ENCODE assay signal across 25 cellular contexts in the genomic region with DNA sequence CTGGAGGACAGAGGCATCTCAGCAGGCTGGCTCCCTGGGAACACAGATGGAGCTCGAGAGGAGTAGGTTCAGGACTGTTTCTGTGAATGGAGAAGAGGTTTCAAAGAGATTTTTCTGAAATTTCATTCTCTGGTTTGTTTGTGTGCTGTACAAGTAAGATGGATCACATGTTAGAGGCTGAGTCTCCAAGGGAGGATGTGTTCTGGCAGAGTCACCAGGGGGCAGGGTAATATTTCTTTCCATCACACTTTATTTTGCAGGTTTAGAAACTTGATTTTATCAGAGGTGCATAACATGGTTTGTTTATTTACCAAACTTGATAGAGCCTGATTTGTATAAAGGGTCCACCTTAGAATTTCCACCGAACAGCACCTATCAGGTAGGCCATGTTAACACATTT.
"Had no signal": no experiment of that assay in that cellular context is flagged by ENCODE, and none has a peak within 500 bp of the region (broad histone marks: within the 10 kb centered on the region; RNA-seq: fewer than 3 reads in every experiment).

No MANE protein-coding gene starts in this region.

- H3K4me1 Mint-ChIP-seq: activated CD4-positive, alpha-beta T cell treated with anti-CD3 and anti-CD28 coated beads, Interleukin-2, amount 10 ng/mL, durations not matched to agents 7 days and 5 days; activated CD8-positive, alpha-beta memory T cell treated with anti-CD3 and anti-CD28 coated beads, Interleukin-2, amount 10 ng/mL, durations not matched to agents 7 days and 5 days; activated naive CD8-positive, alpha-beta T cell treated with anti-CD3 and anti-CD28 coated beads, Interleukin-2, amount 50 U/mL, for 24 hours; nephron; stimulated activated effector memory CD8-positive, alpha-beta T cell treated with anti-CD3 and anti-CD28 coated beads, Interleukin-12 subunit alpha, Interleukin-12 subunit beta, amount 100 ng/mL, for 72 hours had no signal

- H3K9me3 ChIP-seq: body of pancreas, esophagus muscularis mucosa, gastroesophageal sphincter, right lobe of liver, stomach, suprapubic skin, vagina had no signal

- DNase-seq: activated CD4-positive, alpha-beta T cell treated with anti-CD3 and anti-CD28 coated beads, Interleukin-2, amount 10 ng/mL, durations not matched to agents 7 days and 5 days; activated CD8-positive, alpha-beta memory T cell treated with anti-CD3 and anti-CD28 coated beads, Interleukin-2, amount 10 ng/mL, durations not matched to agents 7 days and 5 days; activated CD8-positive, alpha-beta T cell treated with anti-CD3 and anti-CD28 coated beads for 36 hours; activated effector memory CD4-positive, alpha-beta T cell treated with anti-CD3 and anti-CD28 coated beads, Interleukin-2, amount 50 U/mL, for 16 hours; activated naive CD4-positive, alpha-beta T cell treated with anti-CD3 and anti-CD28 coated beads, Interleukin-2, amount 50 U/mL, for 16 hours; activated naive CD8-positive, alpha-beta T cell treated with anti-CD3 and anti-CD28 coated beads, Interleukin-2, amount 50 U/mL, for 24 hours; activated T-cell treated with anti-CD3 and anti-CD28 coated beads for 4 hours; body of pancreas; caudate nucleus; effector memory CD4-positive, alpha-beta T cell; head of caudate nucleus; hypothalamus; right lobe of liver; stimulated activated CD4-positive, alpha-beta T cell treated with anti-CD3 and anti-CD28 coated beads, Interleukin-1b, Interleukin-23, amount 100 ng/mL, for 48 hours; stomach; trophoblast cell had no signal

- H3K4me3 ChIP-seq: body of pancreas, esophagus muscularis mucosa, gastroesophageal sphincter, right lobe of liver, skin epidermis, stomach, suprapubic skin, vagina had no signal

- FAIRE-seq: colon had no signal

- H3K9me3 Mint-ChIP-seq: activated CD8-positive, alpha-beta T cell treated with anti-CD3 and anti-CD28 coated beads for 36 hours; activated naive CD8-positive, alpha-beta T cell treated with anti-CD3 and anti-CD28 coated beads, Interleukin-2, amount 50 U/mL, for 24 hours; stimulated activated effector memory CD8-positive, alpha-beta T cell treated with anti-CD3 and anti-CD28 coated beads, Interleukin-12 subunit alpha, Interleukin-12 subunit beta, amount 100 ng/mL, for 72 hours had no signal

- H3K4me3 Mint-ChIP-seq: activated CD4-positive, alpha-beta T cell treated with anti-CD3 and anti-CD28 coated beads, Interleukin-2, amount 10 ng/mL, durations not matched to agents 7 days and 5 days; activated CD8-positive, alpha-beta memory T cell treated with anti-CD3 and anti-CD28 coated beads, Interleukin-2, amount 10 ng/mL, durations not matched to agents 7 days and 5 days; activated CD8-positive, alpha-beta T cell treated with anti-CD3 and anti-CD28 coated beads for 36 hours; activated naive CD8-positive, alpha-beta T cell treated with anti-CD3 and anti-CD28 coated beads, Interleukin-2, amount 50 U/mL, for 24 hours; nephron; stimulated activated effector memory CD8-positive, alpha-beta T cell treated with anti-CD3 and anti-CD28 coated beads, Interleukin-12 subunit alpha, Interleukin-12 subunit beta, amount 100 ng/mL, for 72 hours had no signal

- H3K36me3 Mint-ChIP-seq: activated CD8-positive, alpha-beta memory T cell treated with anti-CD3 and anti-CD28 coated beads, Interleukin-2, amount 10 ng/mL, durations not matched to agents 7 days and 5 days; stimulated activated effector memory CD8-positive, alpha-beta T cell treated with anti-CD3 and anti-CD28 coated beads, Interleukin-12 subunit alpha, Interleukin-12 subunit beta, amount 100 ng/mL, for 72 hours had no signal

- H3K27me3 ChIP-seq: body of pancreas, esophagus muscularis mucosa, gastroesophageal sphincter, right lobe of liver, stomach, suprapubic skin, vagina had no signal

- H3K27ac ChIP-seq: body of pancreas, esophagus muscularis mucosa, gastroesophageal sphincter, right lobe of liver, skin epidermis, stomach, suprapubic skin, vagina, VCaP had no signal

- H3K36me3 ChIP-seq: esophagus muscularis mucosa, gastroesophageal sphincter, right lobe of liver, stomach, suprapubic skin, vagina had no signal

- H3K4me1 ChIP-seq: body of pancreas, esophagus muscularis mucosa, right lobe of liver, vagina had no signal

- H3K27ac Mint-ChIP-seq: activated CD4-positive, alpha-beta T cell treated with anti-CD3 and anti-CD28 coated beads, Interleukin-2, amount 10 ng/mL, durations not matched to agents 7 days and 5 days; activated CD8-positive, alpha-beta memory T cell treated with anti-CD3 and anti-CD28 coated beads, Interleukin-2, amount 10 ng/mL, durations not matched to agents 7 days and 5 days; activated CD8-positive, alpha-beta T cell treated with anti-CD3 and anti-CD28 coated beads for 36 hours; activated naive CD8-positive, alpha-beta T cell treated with anti-CD3 and anti-CD28 coated beads, Interleukin-2, amount 50 U/mL, for 24 hours; nephron; stimulated activated effector memory CD8-positive, alpha-beta T cell treated with anti-CD3 and anti-CD28 coated beads, Interleukin-12 subunit alpha, Interleukin-12 subunit beta, amount 100 ng/mL, for 72 hours had no signal
